8 cellular contexts compared by ENCODE assay signal in the genomic region with DNA sequence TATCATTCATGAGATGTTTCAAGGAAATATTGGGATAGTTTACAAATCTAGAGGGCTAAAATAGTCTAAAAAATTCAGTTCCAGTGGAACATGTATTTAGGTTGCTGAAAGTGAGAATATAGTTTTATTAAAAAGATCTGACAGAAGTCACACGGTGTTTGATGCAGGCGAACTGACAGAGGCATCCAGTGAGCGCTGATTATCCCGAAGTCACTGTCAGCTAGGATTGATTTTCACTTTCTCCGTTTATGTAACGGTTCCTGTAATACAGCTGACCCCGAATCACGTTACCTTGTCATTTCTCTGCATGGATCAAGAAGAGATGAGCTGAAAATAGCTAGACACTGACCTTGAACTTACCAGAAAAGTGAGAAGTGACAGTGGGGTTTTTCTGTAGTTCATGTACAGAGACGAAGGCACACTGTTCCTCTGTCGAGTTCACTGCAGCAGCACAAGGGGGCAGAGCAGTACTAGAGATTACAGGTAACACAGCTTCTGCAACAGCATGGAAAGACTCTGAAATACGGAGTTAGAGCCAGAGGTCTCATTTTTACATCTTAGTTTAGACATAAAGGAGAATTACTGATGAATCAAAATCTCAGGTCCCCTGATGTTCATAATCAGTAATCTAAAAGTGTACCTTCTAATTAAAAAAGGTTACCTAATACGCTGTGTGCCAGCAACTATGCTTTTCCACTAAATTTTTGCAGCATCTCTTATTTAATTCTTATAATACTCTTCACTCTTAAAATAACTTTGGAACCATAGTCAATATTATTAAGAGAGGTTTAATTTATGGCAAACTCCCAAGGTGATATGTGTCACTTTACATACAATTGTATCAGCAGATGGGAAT. TPM values are rescaled to one million over a fixed set of nuclear protein-coding genes. Genes with fewer than 3 reads are reported as not detected.
A peak's percentile ranks its signal among the peaks of the same experiment; 100 is the strongest.
DNase-seq lines count a peak whose midpoint lies in the region; ATAC-seq and TF ChIP-seq lines count a peak whose summit lies in the region.

No MANE protein-coding gene starts in this region.

- H3K4me2 ChIP-seq in parathyroid adenoma (ENCODE audit: low read length), result peak overlapping the region; percentile 2

- peak; percentile 91 for ATAC-seq in GM18867 (IDR thresholded peaks at IDR 0.05; ENCODE audit: unreplicated experiment)
- peak; percentile 79 for ATAC-seq in HG03095 (IDR thresholded peaks at IDR 0.05; ENCODE audit: unreplicated experiment)
- ATAC-seq in HG03469 (IDR thresholded peaks at IDR 0.05; ENCODE audit: unreplicated experiment), result no peak

- H3K9ac ChIP-seq in parathyroid adenoma, result no peak overlapping the region

- H2AFZ ChIP-seq in parathyroid adenoma, result peak overlapping the region; percentile 45

- no peaks in the 10 kb centered on the region; the same call in 1 of the 2 replicates for H3K27me3 ChIP-seq in BJ (ENCODE audit: control insufficient read depth, insufficient read depth, low read length)
- H3K27me3 ChIP-seq in parathyroid adenoma (ENCODE audit: control insufficient read depth, insufficient read depth, low read length), result peaks cover 6% of the 10 kb centered on the region

- no peak overlapping the region for H3K27ac ChIP-seq in parathyroid adenoma

- no peaks in the 10 kb centered on the region for H3K9me3 ChIP-seq in parathyroid adenoma (ENCODE audit: control insufficient read depth, low read length)

- CTCF ChIA-PET in BJ (lab: Yijun Ruan, JAX), result interaction anchor here (0.8 to 1.6 kb wide), 3 partner anchors 10 to 1275 kb away, joined by 3 to 5 read pairs (median 3); no protein-coding TSS in a partner anchor

- peak; percentile 59 for TF ChIP-seq CTCF in BJ (IDR thresholded peaks at IDR 0.05; ENCODE audit: insufficient read depth, low read depth, low read length)
- no peak for TF ChIP-seq CTCF in parathyroid adenoma (IDR thresholded peaks at IDR 0.05)

- POLR2A ChIA-PET in BJ (lab: Charles Lee), result no interaction called here

- no peak overlapping the region for H3K4me3 ChIP-seq in BJ (ENCODE audit: low read depth, low read length)
- no peak overlapping the region for H3K4me3 ChIP-seq in parathyroid adenoma (ENCODE audit: low read depth, low read length)

- H3K79me2 ChIP-seq in parathyroid adenoma, result no peaks in the 10 kb centered on the region

- H3K36me3 ChIP-seq in BJ (ENCODE audit: control insufficient read depth, insufficient read depth, low read length), result no peaks in the 10 kb centered on the region
- no peaks in the 10 kb centered on the region for H3K36me3 ChIP-seq in parathyroid adenoma (ENCODE audit: control insufficient read depth, insufficient read depth, low read length)

- DNase-seq in BJ (ENCODE audit: low read depth) (no peak), NCI-H526 treated with DMSO at 0.1 percent for 48 hours (lab: John Stamatoyannopoulos, UW) (peak; percentile 68), activated T-cell treated with anti-CD3 and anti-CD28 coated beads for 4 hours (peak; percentile 29), fibroblast of gingiva (ENCODE audit: low read depth) (peak; percentile 44)

- no peaks in the 10 kb centered on the region for H3K4me1 ChIP-seq in parathyroid adenoma

RNA-seq across cellular contexts. Expression of gene ARHGAP15, which starts 33.0 kb away (rescaled TPM):
- not detected in 2 replicates for polyA plus RNA-seq in BJ (2011; rRNA removed)
- polyA minus RNA-seq in BJ (2011; rRNA and poly(A)+ RNA removed), result not detected in 2 replicates
